Comparison of ENCODE assay signal across 8 cellular contexts in genomic region chr1:243850368-243851128, GRCh38. TPM values are rescaled to one million over a fixed set of nuclear protein-coding genes. Genes with fewer than 3 reads are reported as not detected.
DNase-seq lines count a peak whose midpoint lies in the region; ATAC-seq and TF ChIP-seq lines count a peak whose summit lies in the region.

No MANE protein-coding gene starts in this region.

- TF ChIP-seq CTCF in activated B cell treated with CpG ODN at 0.5 μM for 24 hours (IDR thresholded peaks at IDR 0.05) = no peak
- TF ChIP-seq CTCF in mammary epithelial cell (conservative IDR thresholded peaks at IDR 0.05 in 1 of 2, IDR thresholded peaks at IDR 0.05 in 1 of 2; ENCODE audit: extremely low read depth in 1 of 2, insufficient read depth in 1 of 2, low read depth in 1 of 2, low read length in 2 of 2) = no peak
- no peak for TF ChIP-seq CTCF in spleen (IDR thresholded peaks at IDR 0.05 in 8 of 11, conservative IDR thresholded peaks at IDR 0.05 in 3 of 11)

- POLR2A ChIA-PET in activated B cell treated with CpG ODN at 0.5 μM for 24 hours (lab: Charles Lee) = interaction anchor here (0.6 to 3.8 kb wide), 9 partner anchors 12 to 605 kb away, joined by 3 to 39 read pairs (median 5); no protein-coding TSS in a partner anchor

- H4K20me1 ChIP-seq in mammary epithelial cell (ENCODE audit: insufficient read depth, low read length) = no peaks in the 10 kb centered on the region

- peaks cover 2% of the 10 kb centered on the region for H3K27me3 Mint-ChIP-seq in activated B cell treated with CpG ODN at 0.5 μM for 24 hours

- peak overlapping the region; percentile 98 for H2AFZ ChIP-seq in mammary epithelial cell (ENCODE audit: low read depth, low read length)

- no TSS peak for BruUV-seq in mammary epithelial cell (replicated peaks; lab: Mats Ljungman, UMichigan)

- intact Hi-C loops in activated B cell treated with CpG ODN at 0.5 μM for 24 hours (cut with micrococcal nuclease) = loop anchor here (1.0 to 5.0 kb wide), 7 partner anchors 143 to 596 kb away; partner anchors contain the start of gene CEP170
- intact Hi-C loops in mammary epithelial cell (cut with micrococcal nuclease) = loop anchor here (2.0 to 5.0 kb wide), 3 partner anchors 92 to 422 kb away; no protein-coding TSS in a partner anchor
- intact Hi-C loops in spleen (cut with DNase I; ENCODE audit: low total_unique reads) = loop anchor here (10.0 kb wide), 1 partner anchor 194 kb away; no protein-coding TSS in a partner anchor

- ATAC-seq in HG02870 (IDR thresholded peaks at IDR 0.05; ENCODE audit: unreplicated experiment) = peak; percentile 62
- ATAC-seq in activated B cell treated with CpG ODN at 0.5 μM for 24 hours (ENCODE audit: low read depth) = peak; percentile 65

- dilution Hi-C loops in mammary epithelial cell (cut with HindIII; ENCODE audit: low sequenced_read_pairs) = no loop called here

- H3K4me3 ChIP-seq in mammary epithelial cell (replicated peaks in 1 of 3; ENCODE audit: insufficient read depth in 1 of 3, low read depth in 2 of 3, low read length in 3 of 3) (peak overlapping the region; percentile 60 to 75 (median 69)), spleen (peak overlapping the region; percentile 57 to 92 (median 86))

- 7% methylated on average over 3 of the region's 94 CpGs for WGBS in mammary epithelial cell (ENCODE audit: low coverage, missing lambda C conversion rate)
- 0 to 1% (median 1%) methylated on average over 5 to 94 of the region's 94 CpGs for WGBS in spleen, 5 donors

- peak overlapping the region; percentile 72 for H3K27ac ChIP-seq in mammary epithelial cell (ENCODE audit: insufficient read depth, low read depth, low read length)
- H3K27ac ChIP-seq in spleen = peak overlapping the region; percentile 94 to 98 (median 97)

- in situ Hi-C loops in mammary epithelial cell (cut with MboI; ENCODE audit: low sequenced_read_pairs in 2 of 2) = no loop called here

- H3K36me3 ChIP-seq in mammary epithelial cell (ENCODE audit: insufficient read depth, low read length) (no peaks in the 10 kb centered on the region), spleen (no peaks in the 10 kb centered on the region)

- peak; percentile 94 for DNase-seq in NCI-H1436 (lab: John Stamatoyannopoulos, UW)
- no peak for DNase-seq in NCI-H1436 treated with DMSO at 0.1 percent for 48 hours (lab: John Stamatoyannopoulos, UW)
- peak; percentile 79 to 83 for DNase-seq in NCI-H1930 (lab: John Stamatoyannopoulos, UW)
- peak; percentile 76 for DNase-seq in activated B cell treated with CpG ODN at 0.5 μM for 24 hours
- peak; percentile 79 for DNase-seq in mammary epithelial cell
- DNase-seq in iris pigment epithelial cell (ENCODE audit: low read depth) = peak; percentile 85
- DNase-seq in spleen = no peak

- peak overlapping the region; percentile 93 for H3K9ac ChIP-seq in mammary epithelial cell (ENCODE audit: insufficient read depth, low read length)

- H3K27me3 ChIP-seq in mammary epithelial cell (ENCODE audit: insufficient read depth, low read length) (no peaks in the 10 kb centered on the region), spleen (replicated peaks in 1 of 7) (peaks cover 0 to 27% (median 0%) of the 10 kb centered on the region in 7 donors)

- peaks cover 33% of the 10 kb centered on the region for H3K4me1 Mint-ChIP-seq in activated B cell treated with CpG ODN at 0.5 μM for 24 hours

- peaks cover 3% of the 10 kb centered on the region for H3K36me3 Mint-ChIP-seq in activated B cell treated with CpG ODN at 0.5 μM for 24 hours (ENCODE audit: low read depth)

- TF ChIP-seq POLR2A in spleen (IDR thresholded peaks at IDR 0.05) = peak in 1 of 3 donors; percentile 26

- no peaks in the 10 kb centered on the region for H3K9me3 Mint-ChIP-seq in activated B cell treated with CpG ODN at 0.5 μM for 24 hours

- H3K79me2 ChIP-seq in mammary epithelial cell (ENCODE audit: insufficient read depth, low read length) = peaks cover 32% of the 10 kb centered on the region

- peak overlapping the region; percentile 86 for H3K4me2 ChIP-seq in mammary epithelial cell (ENCODE audit: insufficient read depth, low read depth, low read length)

- peak overlapping the region; percentile 93 for H3K4me3 Mint-ChIP-seq in activated B cell treated with CpG ODN at 0.5 μM for 24 hours

- H3K4me1 ChIP-seq in mammary epithelial cell (ENCODE audit: insufficient read depth, low read length) = peaks cover 10% of the 10 kb centered on the region
- H3K4me1 ChIP-seq in spleen = peaks cover 0 to 54% (median 30%) of the 10 kb centered on the region in 6 donors

- CTCF ChIA-PET in activated B cell treated with CpG ODN at 0.5 μM for 24 hours (lab: Charles Lee) = no interaction called here
- CTCF ChIA-PET in mammary epithelial cell (lab: Charles Lee; ENCODE audit: low non-redundant PET) = no interaction called here

- H3K9me3 ChIP-seq in mammary epithelial cell (replicated peaks; ENCODE audit: insufficient read depth, low read length) (no peaks in the 10 kb centered on the region), spleen (no peaks in the 10 kb centered on the region)

- H3K27ac Mint-ChIP-seq in activated B cell treated with CpG ODN at 0.5 μM for 24 hours = peak overlapping the region; percentile 90

RNA-seq across cellular contexts. Expression of gene AKT3, which starts 0.5 kb away (rescaled TPM):
- 63.3 and 67.9 TPM in 2 replicates for total RNA-seq in activated B cell treated with CpG ODN at 0.5 μM for 24 hours
- 10 to 100 TPM in 1 of 2 donors, 1 to 10 TPM in 1; 9.3 to 16.2 TPM for total RNA-seq in mammary epithelial cell
- 11.2 TPM for polyA plus RNA-seq in mammary epithelial cell
- 57.8 TPM for polyA minus RNA-seq in mammary epithelial cell
- 10 to 100 TPM; 39.9 to 91.3 (median 74.5) TPM for total RNA-seq in spleen
- polyA plus RNA-seq in spleen = 1 to 10 TPM; 4.3 to 7.4 (median 5.0) TPM

Comparison
In these comparisons a context has a peak if more than half of its experiments do, and no peak if none do; other contexts are left out.
1. DNase-seq: peak in NCI-H1436 (single experiment), NCI-H1930 (2 of 2), activated B cell treated with CpG ODN at 0.5 μM for 24 hours (single experiment), mammary epithelial cell (single experiment) and iris pigment epithelial cell (single experiment); none in NCI-H1436 treated with DMSO at 0.1 percent for 48 hours (single experiment) and spleen (single experiment).